Comparison of ENCODE assay signal across 8 cellular contexts in the genomic region with DNA sequence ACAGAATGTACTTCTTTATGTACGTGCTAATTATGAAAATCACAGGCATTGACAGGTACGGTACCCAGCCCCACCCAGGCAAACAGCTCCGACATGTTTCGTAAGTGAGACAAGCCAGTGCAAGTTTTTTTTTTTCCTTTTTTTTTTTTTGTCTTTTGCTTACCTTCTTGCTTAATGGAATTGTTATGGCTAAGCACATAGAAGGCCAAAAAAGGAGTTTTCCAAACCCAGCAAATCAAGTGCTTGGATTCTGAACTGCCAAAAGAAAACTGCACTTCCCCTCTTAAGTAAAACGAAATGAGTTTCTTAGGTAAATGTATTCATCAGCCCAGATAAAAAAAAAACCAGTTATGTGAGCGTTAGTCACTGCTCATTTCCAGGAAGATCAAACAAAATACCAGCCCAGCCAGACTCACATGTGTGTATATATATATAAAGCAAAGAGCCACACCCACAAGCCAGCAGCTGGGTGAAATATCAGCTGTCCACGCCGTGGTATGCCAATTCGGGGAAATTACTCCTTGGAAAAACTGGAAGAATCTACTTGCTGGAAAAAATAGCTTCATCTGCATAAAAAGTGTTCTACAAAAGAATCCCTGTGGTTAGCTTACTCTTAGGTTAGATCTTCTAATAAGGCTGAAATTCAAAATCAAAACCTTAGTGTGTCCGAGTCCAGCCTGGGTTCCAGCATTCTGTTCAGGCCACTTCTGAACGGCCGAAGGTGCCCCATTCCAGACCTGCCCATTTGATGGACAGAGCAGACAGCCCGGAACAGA. TPM values are rescaled to one million over a fixed set of nuclear protein-coding genes. Genes with fewer than 3 reads are reported as not detected.
DNase-seq lines count a peak whose midpoint lies in the region; ATAC-seq and FAIRE-seq lines count a peak whose summit lies in the region.

No MANE protein-coding gene starts in this region.

- peaks cover 67% of the 10 kb centered on the region for H3K4me1 Mint-ChIP-seq in activated naive CD8-positive, alpha-beta T cell treated with anti-CD3 and anti-CD28 coated beads for 36 hours

- FAIRE-seq in HTR-8/SVneo (lab: Jason Lieb, UNC) = no peak

- H3K27me3 Mint-ChIP-seq in activated naive CD8-positive, alpha-beta T cell treated with anti-CD3 and anti-CD28 coated beads for 36 hours = no peaks in the 10 kb centered on the region

- H3K9me3 Mint-ChIP-seq in activated naive CD8-positive, alpha-beta T cell treated with anti-CD3 and anti-CD28 coated beads for 36 hours = no peaks in the 10 kb centered on the region

- ATAC-seq in left ventricle myocardium superior (peak; percentile 11), HG03159 (IDR thresholded peaks at IDR 0.05; ENCODE audit: unreplicated experiment) (no peak)

- intact Hi-C loops in left ventricle myocardium superior (cut with micrococcal nuclease) = loop anchor here (10.0 kb wide), 1 partner anchor 878 kb away; no protein-coding TSS in a partner anchor

- DNase-seq in COLO829 (ENCODE audit: low spot score) (peak; percentile 63), NOMO-1 (lab: John Stamatoyannopoulos, UW; ENCODE audit: unreplicated experiment in 2 of 2) (peak; percentile 34 to 40), left ventricle myocardium superior (no peak), globus pallidus (ENCODE audit: low spot score) (no peak), HTR-8/SVneo (ENCODE audit: insufficient read length, low spot score) (no peak)
- DNase-seq in activated naive CD8-positive, alpha-beta T cell treated with anti-CD3 and anti-CD28 coated beads for 36 hours = peak; percentile 43
- peak; percentile 69 for DNase-seq in stimulated activated CD4-positive, alpha-beta T cell treated with anti-CD3 and anti-CD28 coated beads, Interleukin-4, amount 100 ng/mL, for 24 hours

- H3K27ac Mint-ChIP-seq in activated naive CD8-positive, alpha-beta T cell treated with anti-CD3 and anti-CD28 coated beads for 36 hours = peak overlapping the region; percentile 90

- H3K4me3 Mint-ChIP-seq in activated naive CD8-positive, alpha-beta T cell treated with anti-CD3 and anti-CD28 coated beads for 36 hours = peak overlapping the region; percentile 50

- peaks cover 67% of the 10 kb centered on the region for H3K36me3 Mint-ChIP-seq in activated naive CD8-positive, alpha-beta T cell treated with anti-CD3 and anti-CD28 coated beads for 36 hours

RNA-seq across cellular contexts. Expression of a gene that starts 8.0 kb away (rescaled TPM):
- 100 to 1,000 TPM; 117 to 125 TPM for total RNA-seq in activated naive CD8-positive, alpha-beta T cell treated with anti-CD3 and anti-CD28 coated beads for 36 hours
- 62.0 TPM for total RNA-seq in left ventricle myocardium superior

Comparison
In these comparisons a context has a peak if more than half of its experiments do, and no peak if none do; other contexts are left out.
1. DNase-seq: peak in COLO829 (single experiment), NOMO-1 (2 of 2), activated naive CD8-positive, alpha-beta T cell treated with anti-CD3 and anti-CD28 coated beads for 36 hours (single experiment) and stimulated activated CD4-positive, alpha-beta T cell treated with anti-CD3 and anti-CD28 coated beads, Interleukin-4, amount 100 ng/mL, for 24 hours (single experiment); none in left ventricle myocardium superior (single experiment), globus pallidus (single experiment) and HTR-8/SVneo (single experiment).